ENCODE assay signal across 8 cellular contexts in the genomic region with DNA sequence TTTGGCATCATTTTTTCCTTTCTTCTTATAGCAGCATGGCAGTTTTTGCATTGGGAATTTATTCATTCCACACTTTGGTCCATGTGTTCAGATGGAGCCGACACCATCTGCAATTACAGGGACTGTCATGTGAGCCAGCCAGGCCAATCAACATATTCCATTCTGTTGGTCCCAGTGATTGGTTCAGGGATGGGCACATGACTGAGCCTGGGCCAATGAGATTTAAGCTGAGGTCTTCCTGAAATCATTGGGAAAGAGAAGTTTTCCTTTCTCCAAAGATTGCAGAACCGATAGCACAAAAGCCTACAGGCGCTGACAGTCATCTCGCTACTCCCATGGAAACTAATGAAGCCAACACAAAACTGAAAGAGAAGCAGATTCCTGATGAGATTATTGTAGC.
"Had no signal": no experiment of that assay in that cellular context is flagged by ENCODE, and none has a peak within 500 bp of the region (broad histone marks: within the 10 kb centered on the region; RNA-seq: fewer than 3 reads in every experiment).

No MANE protein-coding gene starts in this region.

- H3K4me2 ChIP-seq: GM23338 had no signal

- DNase-seq: H9, HCEC 1CT, IMR-90, KG1 had no signal

- H2AFZ ChIP-seq: GM23338 had no signal

- FAIRE-seq: H1, H54, HTR-8/SVneo had no signal

- ATAC-seq: GM23338 had no signal

- H3K4me3 ChIP-seq: GM23338 had no signal
